26 cellular contexts compared by ENCODE assay signal in the genomic region with DNA sequence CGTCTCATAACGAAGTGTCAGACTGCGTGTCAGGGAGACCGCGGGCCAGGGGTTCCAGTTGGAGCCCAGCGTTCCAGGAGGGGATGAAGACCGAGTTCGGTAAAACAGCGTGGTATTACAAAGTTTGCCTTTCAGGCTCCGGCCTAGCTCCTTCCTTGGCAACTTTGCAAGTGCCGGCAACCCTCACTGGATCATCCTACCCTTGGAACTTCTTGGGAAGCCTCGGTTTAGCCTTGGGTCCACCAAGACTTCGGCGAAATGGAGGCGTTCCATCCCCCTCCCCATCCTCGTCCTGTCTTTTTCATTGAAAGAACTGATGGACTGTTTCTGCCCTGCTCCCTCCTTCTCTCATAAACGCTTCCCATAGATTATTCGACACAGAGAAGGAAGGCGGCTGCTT. TPM values are rescaled to one million over a fixed set of nuclear protein-coding genes. Genes with fewer than 3 reads are reported as not detected.
"Had no signal": no experiment of that assay in that cellular context is flagged by ENCODE, and none has a peak within 500 bp of the region (broad histone marks: within the 10 kb centered on the region; RNA-seq: fewer than 3 reads in every experiment).

No MANE protein-coding gene starts in this region.

- H3K4me1 Mint-ChIP-seq: activated naive CD4-positive, alpha-beta T cell treated with anti-CD3 and anti-CD28 coated beads, Interleukin-2, amount 10 ng/mL, durations not matched to agents 7 days and 5 days; memory B cell; stimulated activated effector memory CD8-positive, alpha-beta T cell treated with anti-CD3 and anti-CD28 coated beads, Interleukin-12 subunit alpha, Interleukin-12 subunit beta, amount 100 ng/mL, for 72 hours had no signal

- H3K36me3 ChIP-seq: transverse colon, uterus had no signal

- H3K4me3 ChIP-seq: body of pancreas, hepatocyte, transverse colon, uterus had no signal

- H3K27ac ChIP-seq: body of pancreas, hepatocyte, transverse colon, uterus had no signal

- H3K9me3 Mint-ChIP-seq: activated naive CD4-positive, alpha-beta T cell treated with anti-CD3 and anti-CD28 coated beads, Interleukin-2, amount 10 ng/mL, durations not matched to agents 7 days and 5 days; dendritic cell treated with granulocyte-macrophage colony-stimulating factor and Interleukin-4, amounts not matched to agents 40 ng/mL and 50 ng/mL, for 4 days; stimulated activated effector memory CD8-positive, alpha-beta T cell treated with anti-CD3 and anti-CD28 coated beads, Interleukin-12 subunit alpha, Interleukin-12 subunit beta, amount 100 ng/mL, for 72 hours; T-helper 2 cell treated with Interferon-gamma antibody and Interleukin-4, amounts not matched to agents 5 μg/mL and 100 μg/mL, for 36 hours had no signal

- ATAC-seq: body of pancreas; esophagus mucosa; left cardiac atrium; sciatic nerve; stimulated activated effector memory CD8-positive, alpha-beta T cell treated with anti-CD3 and anti-CD28 coated beads, Interleukin-12 subunit alpha, Interleukin-12 subunit beta, amount 100 ng/mL, for 72 hours had no signal

- H3K4me1 ChIP-seq: uterus had no signal

- H3K4me3 Mint-ChIP-seq: activated naive CD4-positive, alpha-beta T cell treated with anti-CD3 and anti-CD28 coated beads, Interleukin-2, amount 10 ng/mL, durations not matched to agents 7 days and 5 days; dendritic cell treated with granulocyte-macrophage colony-stimulating factor and Interleukin-4, amounts not matched to agents 40 ng/mL and 50 ng/mL, for 4 days; memory B cell; nephron progenitor cell; stimulated activated effector memory CD8-positive, alpha-beta T cell treated with anti-CD3 and anti-CD28 coated beads, Interleukin-12 subunit alpha, Interleukin-12 subunit beta, amount 100 ng/mL, for 72 hours; T-helper 2 cell treated with Interferon-gamma antibody and Interleukin-4, amounts not matched to agents 5 μg/mL and 100 μg/mL, for 36 hours had no signal

- H3K27ac Mint-ChIP-seq: activated naive CD4-positive, alpha-beta T cell treated with anti-CD3 and anti-CD28 coated beads, Interleukin-2, amount 10 ng/mL, durations not matched to agents 7 days and 5 days; dendritic cell treated with granulocyte-macrophage colony-stimulating factor and Interleukin-4, amounts not matched to agents 40 ng/mL and 50 ng/mL, for 4 days; memory B cell; nephron progenitor cell; stimulated activated effector memory CD8-positive, alpha-beta T cell treated with anti-CD3 and anti-CD28 coated beads, Interleukin-12 subunit alpha, Interleukin-12 subunit beta, amount 100 ng/mL, for 72 hours; T-helper 2 cell treated with Interferon-gamma antibody and Interleukin-4, amounts not matched to agents 5 μg/mL and 100 μg/mL, for 36 hours had no signal

- H3K9me3 ChIP-seq: body of pancreas, transverse colon, uterus had no signal

- DNase-seq: activated CD4-positive, alpha-beta T cell treated with anti-CD3 and anti-CD28 coated beads, Interleukin-2, amount 50 U/mL, for 48 hours; activated effector memory CD4-positive, alpha-beta T cell treated with Interleukin-2 at 50 U/mL for 16 hours; activated naive CD4-positive, alpha-beta T cell treated with anti-CD3 and anti-CD28 coated beads, Interleukin-2, amount 10 ng/mL, durations not matched to agents 7 days and 5 days; anterior cingulate cortex; body of pancreas; caudate nucleus; effector CD4-positive, alpha-beta T cell; foreskin melanocyte; left cardiac atrium; small intestine; stimulated activated CD4-positive, alpha-beta T cell treated with anti-CD3 and anti-CD28 coated beads, Interleukin-2, amount 100 ng/mL, for 24 hours; transverse colon; uterus had no signal

- H3K36me3 Mint-ChIP-seq: activated naive CD4-positive, alpha-beta T cell treated with anti-CD3 and anti-CD28 coated beads, Interleukin-2, amount 10 ng/mL, durations not matched to agents 7 days and 5 days; memory B cell; stimulated activated effector memory CD8-positive, alpha-beta T cell treated with anti-CD3 and anti-CD28 coated beads, Interleukin-12 subunit alpha, Interleukin-12 subunit beta, amount 100 ng/mL, for 72 hours had no signal

RNA-seq across cellular contexts. Expression of a gene that starts 10.4 kb away (rescaled TPM):
- total RNA-seq: body of pancreas, esophagus mucosa, hepatocyte, left cardiac atrium, liver, omental fat pad, posterior vena cava, renal cortical epithelial cell, sciatic nerve, temporal lobe, transverse colon, uterus had no signal
- polyA plus RNA-seq: hepatocyte, liver, small intestine had no signal
